ENCODE assay signal across 9 cellular contexts in the genomic region with DNA sequence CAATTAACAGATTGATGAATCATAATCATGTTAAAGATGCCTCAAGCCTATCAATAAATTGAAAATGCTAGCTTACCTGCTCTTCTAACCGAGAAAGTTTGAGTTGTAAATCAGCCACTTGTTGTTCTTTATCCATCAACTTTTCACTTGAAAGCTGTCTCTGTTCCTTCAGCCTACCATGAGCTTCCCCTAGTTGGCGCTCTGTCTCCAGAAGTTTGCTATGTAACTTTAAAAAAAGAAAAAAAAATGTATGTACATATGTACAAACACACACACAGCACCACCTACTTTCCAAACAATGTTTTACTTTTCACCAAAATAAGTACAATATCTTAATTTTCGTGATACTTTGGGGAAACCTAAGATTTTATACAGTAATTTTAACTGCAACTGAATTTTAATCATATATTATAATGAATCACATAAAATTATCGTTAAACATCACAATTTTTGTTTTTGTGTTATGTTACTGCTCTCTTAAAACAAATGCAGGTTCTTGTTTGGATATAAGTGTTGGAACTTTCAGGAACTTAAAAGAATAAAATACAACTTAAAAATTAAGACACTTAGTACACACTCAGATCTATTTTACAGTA.
A peak's percentile ranks its signal among the peaks of the same experiment; 100 is the strongest.
DNase-seq lines count a peak whose midpoint lies in the region; ATAC-seq and TF ChIP-seq lines count a peak whose summit lies in the region.
"Had no signal": no experiment of that assay in that cellular context is flagged by ENCODE, and none has a peak within 500 bp of the region (broad histone marks: within the 10 kb centered on the region; RNA-seq: fewer than 3 reads in every experiment).

No MANE protein-coding gene starts in this region.

- DNase-seq in DMS53 (lab: John Stamatoyannopoulos, UW) (peak; percentile 73), HFF-Myc (ENCODE audit: extremely low read depth, low read depth) (peak; percentile 27), SJCRH30 (peak; percentile 20 to 45), choroid plexus epithelial cell (ENCODE audit: low read depth) (peak; percentile 77), cerebellum (ENCODE audit: low spot score) (no peak)
- peak in 7 of 9 donors; percentile 19 to 58 (median 37) for DNase-seq in naive thymus-derived CD4-positive, alpha-beta T cell

- H3K27me3 ChIP-seq in SJCRH30 = no peaks in the 10 kb centered on the region
- H3K27me3 ChIP-seq in naive thymus-derived CD4-positive, alpha-beta T cell (ENCODE audit: control insufficient read depth in 2 of 2, insufficient read depth in 2 of 2, low read length in 2 of 2) = no peaks in the 10 kb centered on the region

- no peak overlapping the region for H3K27ac ChIP-seq in SJCRH30
- H3K27ac ChIP-seq in naive thymus-derived CD4-positive, alpha-beta T cell (ENCODE audit: low read depth, low read length) = no peak overlapping the region
- H3K27ac ChIP-seq: thoracic aorta had no signal

- H3K27me3 Mint-ChIP-seq in naive thymus-derived CD4-positive, alpha-beta T cell = no peaks in the 10 kb centered on the region

- H3K4me3 ChIP-seq in HFF-Myc (replicated peaks; ENCODE audit: low read depth, low read length) (no peak overlapping the region), SJCRH30 (no peak overlapping the region), choroid plexus epithelial cell (ENCODE audit: low read depth, low read length) (no peak overlapping the region)
- no peak overlapping the region for H3K4me3 ChIP-seq in naive thymus-derived CD4-positive, alpha-beta T cell (ENCODE audit: low read length)
- H3K4me3 ChIP-seq: thoracic aorta had no signal

- ATAC-seq in naive thymus-derived CD4-positive, alpha-beta T cell = peak; percentile 74
- no peak for ATAC-seq in HG03045 (IDR thresholded peaks at IDR 0.05; ENCODE audit: unreplicated experiment)
- no peak for ATAC-seq in HG02678 (IDR thresholded peaks at IDR 0.05; ENCODE audit: unreplicated experiment)

- H3K9me3 Mint-ChIP-seq in naive thymus-derived CD4-positive, alpha-beta T cell = peaks cover 0 to 1% (median 0%) of the 10 kb centered on the region in 11 donors

- H3K36me3 Mint-ChIP-seq in naive thymus-derived CD4-positive, alpha-beta T cell = peaks cover 0 to 16% (median 7%) of the 10 kb centered on the region in 5 donors

- H3K4me3 Mint-ChIP-seq in naive thymus-derived CD4-positive, alpha-beta T cell = no peak overlapping the region

- CTCF ChIA-PET in naive thymus-derived CD4-positive, alpha-beta T cell (lab: Charles Lee) = interaction anchor here (0.7 to 2.0 kb wide), 6 partner anchors 8 to 1330 kb away, joined by 3 to 9 read pairs (median 6); no protein-coding TSS in a partner anchor

- no peak overlapping the region for H3K27ac Mint-ChIP-seq in naive thymus-derived CD4-positive, alpha-beta T cell

- peaks cover 0 to 8% (median 2%) of the 10 kb centered on the region in 7 donors for H3K4me1 Mint-ChIP-seq in naive thymus-derived CD4-positive, alpha-beta T cell

- intact Hi-C loops in naive thymus-derived CD4-positive, alpha-beta T cell (cut with micrococcal nuclease) = loop anchor here (1.0 to 5.0 kb wide), 10 partner anchors 43 to 569 kb away; partner anchors contain the start of gene EEA1 (in 1 of the 2)

- POLR2A ChIA-PET in naive thymus-derived CD4-positive, alpha-beta T cell (lab: Charles Lee) = interaction anchor here (0.6 to 1.5 kb wide), 2 partner anchors 99 to 102 kb away, joined by 3 read pairs; partner anchors contain the start of gene EEA1

- TF ChIP-seq CTCF in HFF-Myc (IDR thresholded peaks at IDR 0.05; ENCODE audit: low read depth, low read length, missing control alignments) (peak; percentile 84), choroid plexus epithelial cell (conservative IDR thresholded peaks at IDR 0.05; ENCODE audit: low read depth, low read length) (peak; percentile 92)

- peaks cover 8% of the 10 kb centered on the region for H3K36me3 ChIP-seq in SJCRH30
- H3K36me3 ChIP-seq in naive thymus-derived CD4-positive, alpha-beta T cell (ENCODE audit: control insufficient read depth in 2 of 3, insufficient read depth in 3 of 3, low read length in 3 of 3) = peaks cover 0 to 10% (median 0%) of the 10 kb centered on the region in 3 experiments

- no peaks in the 10 kb centered on the region for H3K4me1 ChIP-seq in SJCRH30
- no peaks in the 10 kb centered on the region for H3K4me1 ChIP-seq in naive thymus-derived CD4-positive, alpha-beta T cell (ENCODE audit: control insufficient read depth in 2 of 2, insufficient read depth in 2 of 2, low read length in 2 of 2)

- H3K9me3 ChIP-seq in SJCRH30 (replicated peaks) = no peaks in the 10 kb centered on the region
- H3K9me3 ChIP-seq in naive thymus-derived CD4-positive, alpha-beta T cell (ENCODE audit: control insufficient read depth in 2 of 3, low read length in 3 of 3) = no peaks in the 10 kb centered on the region
- H3K9me3 ChIP-seq: thoracic aorta had no signal
